Comparison of ENCODE assay signal across 8 cellular contexts in the genomic region with DNA sequence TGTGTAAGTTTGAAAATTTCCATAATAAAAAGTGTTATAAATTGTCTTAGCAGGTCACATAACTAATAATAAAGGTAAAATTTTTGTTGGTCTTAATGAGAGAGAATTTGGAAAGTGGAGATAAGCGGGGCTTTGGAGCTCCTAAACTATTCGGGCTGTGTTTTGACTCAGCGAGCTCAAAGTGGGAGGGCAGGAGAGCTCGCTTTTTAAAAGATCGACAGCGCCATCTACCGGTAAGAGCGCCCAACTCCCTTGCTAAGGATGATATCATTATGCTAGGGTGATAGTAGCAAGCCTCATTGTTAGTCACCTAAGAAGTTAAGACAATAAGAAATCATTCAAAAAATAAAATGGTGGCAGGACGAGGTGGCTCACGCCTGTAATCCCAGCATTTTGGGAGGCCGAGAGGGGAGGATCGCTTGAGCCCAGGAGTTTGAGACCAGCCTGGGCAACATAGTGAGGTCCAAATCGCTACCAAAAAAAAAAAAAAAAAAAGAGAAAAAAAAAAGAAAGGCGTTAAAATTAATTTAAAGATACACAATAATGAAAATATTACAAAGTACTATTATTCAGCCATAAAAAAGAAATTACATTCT. TPM values are rescaled to one million over a fixed set of nuclear protein-coding genes. Genes with fewer than 3 reads are reported as not detected.
DNase-seq lines count a peak whose midpoint lies in the region; ATAC-seq and TF ChIP-seq lines count a peak whose summit lies in the region.

No MANE protein-coding gene starts in this region.

- POLR2A ChIA-PET in IMR-90 (lab: Charles Lee; ENCODE audit: unreplicated experiment), result interaction anchor here (0.7 kb wide), 1 partner anchor 361 kb away, joined by 3 read pairs; no protein-coding TSS in a partner anchor
- POLR2A ChIA-PET in PC-3 (lab: Charles Lee; ENCODE audit: unreplicated experiment), result interaction anchor here (0.6 to 1.0 kb wide), 3 partner anchors 28 to 398 kb away, joined by 3 to 6 read pairs (median 4); no protein-coding TSS in a partner anchor

- no peak overlapping the region for H2AFZ ChIP-seq in IMR-90 (replicated peaks; ENCODE audit: low read length, poor library complexity)
- peak overlapping the region; percentile 81 for H2AFZ ChIP-seq in PC-3 (ENCODE audit: low read length)

- peak overlapping the region; percentile 11 for H2BK5ac ChIP-seq in IMR-90 (ENCODE audit: low read depth, low read length, poor library complexity, severe bottlenecking)

- TF ChIP-seq POLR2A in IMR-90 (IDR thresholded peaks at IDR 0.05; ENCODE audit: low read depth, low read length) (no peak), esophagus muscularis mucosa (IDR thresholded peaks at IDR 0.05; ENCODE audit: low read depth) (no peak)

- H2BK15ac ChIP-seq in IMR-90 (ENCODE audit: low read depth, low read length), result no peak overlapping the region

- no peaks in the 10 kb centered on the region for H3K36me3 ChIP-seq in GM06990 (ENCODE audit: control insufficient read depth, insufficient read depth, low read length)
- no peaks in the 10 kb centered on the region for H3K36me3 ChIP-seq in IMR-90 (ENCODE audit: control insufficient read depth, insufficient read depth, low read length)
- no peaks in the 10 kb centered on the region for H3K36me3 ChIP-seq in PC-3 (ENCODE audit: low read depth, low read length)
- no peaks in the 10 kb centered on the region for H3K36me3 ChIP-seq in esophagus muscularis mucosa

- dilution Hi-C loops in IMR-90 (cut with HindIII; ENCODE audit: low sequenced_read_pairs, unreplicated experiment), result no loop called here

- H3K4me1 Mint-ChIP-seq in natural killer cell treated with Interleukin-12 subunit alpha and Interleukin-12 subunit beta and Interleukin-15 and Interleukin-18, amount 100 ng/mL, for 72 hours (ENCODE audit: low read depth in 2 of 2), result peaks cover 7% of the 10 kb centered on the region in 2 donors
- peaks cover 4 to 8% of the 10 kb centered on the region in 2 donors for H3K4me1 Mint-ChIP-seq in stimulated activated naive B cell treated with anti-CD40 and anti-IgM and Interleukin-4, amounts not matched to agents 10 μg/mL and 1 μg/mL and 100 μg/mL, for 72 hours

- peak; percentile 39 for DNase-seq in GM06990 (ENCODE audit: extremely low read depth, insufficient read length)
- DNase-seq in IMR-90, result peak; percentile 86
- DNase-seq in PC-3, result peak; percentile 97
- DNase-seq in activated T-cell treated with anti-CD3 and anti-CD28 coated beads for 4 hours, result peak; percentile 94
- DNase-seq in esophagus muscularis mucosa (ENCODE audit: extremely low spot score), result no peak
- peak; percentile 83 for DNase-seq in natural killer cell treated with Interleukin-12 subunit alpha and Interleukin-12 subunit beta and Interleukin-15 and Interleukin-18, amount 100 ng/mL, for 72 hours (ENCODE audit: low spot score)
- peak; percentile 78 for DNase-seq in stimulated activated naive B cell treated with anti-CD40 and anti-IgM and Interleukin-4, amounts not matched to agents 10 μg/mL and 1 μg/mL and 100 μg/mL, for 72 hours

- WGBS in IMR-90 (ENCODE audit: extremely low coverage in 2 of 2, insufficient read length in 1 of 2), 2 experiments, result no CpG with 5 or more reads among the region's 14 CpGs
- WGBS in esophagus muscularis mucosa, result 10% methylated on average over 14 of the region's 14 CpGs

- no peak overlapping the region for H4K91ac ChIP-seq in IMR-90 (ENCODE audit: insufficient read depth, low read depth, low read length)

- H3K9me2 ChIP-seq in PC-3 (replicated peaks; ENCODE audit: low read length), result no peaks in the 10 kb centered on the region

- no peaks in the 10 kb centered on the region for H3F3A ChIP-seq in PC-3 (ENCODE audit: low read length, unreplicated experiment)

- H3K4ac ChIP-seq in IMR-90 (ENCODE audit: low read depth, low read length), result no peak overlapping the region

- CTCF ChIA-PET in IMR-90 (lab: Yijun Ruan, JAX), result interaction anchor here (0.6 to 2.1 kb wide), 12 partner anchors 9 to 546 kb away, joined by 3 to 25 read pairs (median 4); a partner anchor contains a TSS
- CTCF ChIA-PET in PC-3 (lab: Charles Lee), result interaction anchor here (0.6 to 1.4 kb wide), 16 partner anchors 8 to 605 kb away, joined by 3 to 32 read pairs (median 6); a partner anchor contains a TSS

- no peaks in the 10 kb centered on the region for H3K79me1 ChIP-seq in IMR-90 (ENCODE audit: low read depth in 1 of 2, low read length in 2 of 2)

- H3K27ac Mint-ChIP-seq in natural killer cell treated with Interleukin-12 subunit alpha and Interleukin-12 subunit beta and Interleukin-15 and Interleukin-18, amount 100 ng/mL, for 72 hours, result no peak overlapping the region
- no peak overlapping the region for H3K27ac Mint-ChIP-seq in stimulated activated naive B cell treated with anti-CD40 and anti-IgM and Interleukin-4, amounts not matched to agents 10 μg/mL and 1 μg/mL and 100 μg/mL, for 72 hours

- H3K4me1 ChIP-seq in IMR-90 (ENCODE audit: control insufficient read depth, insufficient read depth, low read length) (peaks cover 10% of the 10 kb centered on the region), PC-3 (ENCODE audit: insufficient read depth, low read length) (peaks cover 11% of the 10 kb centered on the region), esophagus muscularis mucosa (peaks cover 0 to 11% (median 5%) of the 10 kb centered on the region in 4 donors)

- H3K9me3 Mint-ChIP-seq in natural killer cell treated with Interleukin-12 subunit alpha and Interleukin-12 subunit beta and Interleukin-15 and Interleukin-18, amount 100 ng/mL, for 72 hours, result no peaks in the 10 kb centered on the region
- H3K9me3 Mint-ChIP-seq in stimulated activated naive B cell treated with anti-CD40 and anti-IgM and Interleukin-4, amounts not matched to agents 10 μg/mL and 1 μg/mL and 100 μg/mL, for 72 hours, result no peaks in the 10 kb centered on the region

- peak overlapping the region; percentile 70 for H3K4me2 ChIP-seq in IMR-90 (ENCODE audit: low read depth, low read length)
- peak overlapping the region; percentile 93 for H3K4me2 ChIP-seq in PC-3 (ENCODE audit: low read length)

- H2AK9ac ChIP-seq in IMR-90 (replicated peaks; ENCODE audit: low read depth, low read length, poor library complexity), result no peak overlapping the region

- no peak overlapping the region for H3K4me3 Mint-ChIP-seq in natural killer cell treated with Interleukin-12 subunit alpha and Interleukin-12 subunit beta and Interleukin-15 and Interleukin-18, amount 100 ng/mL, for 72 hours
- no peak overlapping the region for H3K4me3 Mint-ChIP-seq in stimulated activated naive B cell treated with anti-CD40 and anti-IgM and Interleukin-4, amounts not matched to agents 10 μg/mL and 1 μg/mL and 100 μg/mL, for 72 hours

- no peak overlapping the region for H3K23ac ChIP-seq in IMR-90 (ENCODE audit: low read depth, low read length)

- no peak overlapping the region for H2BK120ac ChIP-seq in IMR-90 (ENCODE audit: low read depth, low read length)

- H3K9me3 ChIP-seq in IMR-90 (ENCODE audit: control insufficient read depth, insufficient read depth, low read length) (peaks cover 2% of the 10 kb centered on the region; the same call in 1 of the 2 replicates), PC-3 (ENCODE audit: low read length) (no peaks in the 10 kb centered on the region), esophagus muscularis mucosa (no peaks in the 10 kb centered on the region)

- in situ Hi-C loops in IMR-90 (cut with MboI; ENCODE audit: low sequenced_read_pairs), result loop anchor here (25.0 kb wide), 1 partner anchor 600 kb away; a partner anchor contains a TSS

- H4K20me1 ChIP-seq in IMR-90 (ENCODE audit: insufficient read depth, low read length), result 0 out of 2 replicates have a peak, but pooled peaks cover 3% of the 10 kb centered on the region
- no peaks in the 10 kb centered on the region for H4K20me1 ChIP-seq in PC-3 (ENCODE audit: low read length)

- no peak overlapping the region for H3K56ac ChIP-seq in IMR-90 (ENCODE audit: extremely low read depth, insufficient read depth, low read length)

- peak; percentile 84 for TF ChIP-seq RAD21 in IMR-90 (IDR thresholded peaks at IDR 0.05; ENCODE audit: low read length)

- H3K9ac ChIP-seq in IMR-90 (ENCODE audit: low read depth, low read length) (no peak overlapping the region), PC-3 (ENCODE audit: low read length) (peak overlapping the region; percentile 45)

- H3K4me3 ChIP-seq in GM06990 (replicated peaks; ENCODE audit: low read depth, low read length) (no peak overlapping the region), IMR-90 (ENCODE audit: insufficient read depth, low read depth, low read length) (no peak overlapping the region), PC-3 (ENCODE audit: low read length) (peak overlapping the region; percentile 64), esophagus muscularis mucosa (no peak overlapping the region)

- peaks cover 0 to 20% of the 10 kb centered on the region in 2 donors for H3K27me3 Mint-ChIP-seq in natural killer cell treated with Interleukin-12 subunit alpha and Interleukin-12 subunit beta and Interleukin-15 and Interleukin-18, amount 100 ng/mL, for 72 hours
- H3K27me3 Mint-ChIP-seq in stimulated activated naive B cell treated with anti-CD40 and anti-IgM and Interleukin-4, amounts not matched to agents 10 μg/mL and 1 μg/mL and 100 μg/mL, for 72 hours, result peaks cover 9 to 15% of the 10 kb centered on the region in 2 donors

- no peaks in the 10 kb centered on the region; the same call in 1 of the 2 replicates for H3K27me3 ChIP-seq in GM06990 (replicated peaks; ENCODE audit: control insufficient read depth, insufficient read depth, low read length)
- no peaks in the 10 kb centered on the region; the same call in 1 of the 2 replicates for H3K27me3 ChIP-seq in IMR-90 (ENCODE audit: control insufficient read depth, insufficient read depth, low read length)
- no peaks in the 10 kb centered on the region for H3K27me3 ChIP-seq in PC-3 (ENCODE audit: low read length)
- H3K27me3 ChIP-seq in esophagus muscularis mucosa, result no peaks in the 10 kb centered on the region

- TF ChIP-seq CTCF in GM06990 (IDR thresholded peaks at IDR 0.05; ENCODE audit: insufficient read depth, low read length, poor library complexity, severe bottlenecking) (peak; percentile 73), IMR-90 (conservative IDR thresholded peaks at IDR 0.05; ENCODE audit: low read depth, low read length) (peak; percentile 89), PC-3 (conservative IDR thresholded peaks at IDR 0.05; ENCODE audit: low read depth, low read length) (peak; percentile 87), esophagus muscularis mucosa (IDR thresholded peaks at IDR 0.05) (peak; percentile 80 to 87 (median 84))

- H3K14ac ChIP-seq in IMR-90 (replicated peaks; ENCODE audit: low read depth, low read length), result no peak overlapping the region

- no peak overlapping the region for H4K5ac ChIP-seq in IMR-90 (ENCODE audit: low read depth, low read length)

- H3K79me2 ChIP-seq in PC-3 (ENCODE audit: low read length), result no peaks in the 10 kb centered on the region

- TF ChIP-seq EP300 in esophagus muscularis mucosa (IDR thresholded peaks at IDR 0.05), result no peak

- no peak overlapping the region for H2AK5ac ChIP-seq in IMR-90 (ENCODE audit: low read depth, low read length)

- H3K9me1 ChIP-seq in IMR-90 (ENCODE audit: insufficient read depth, low read length), result 0 out of 2 replicates have a peak, but pooled peaks cover 2% of the 10 kb centered on the region

- H3K27ac ChIP-seq in IMR-90 (ENCODE audit: insufficient read depth, low read length) (no peak overlapping the region), PC-3 (ENCODE audit: low read length) (peak overlapping the region; percentile 31), esophagus muscularis mucosa (replicated peaks in 1 of 4) (no peak overlapping the region)

- intact Hi-C loops in IMR-90 (cut with micrococcal nuclease) (loop anchor here (1.0 to 5.0 kb wide), 6 partner anchors 172 to 545 kb away; a partner anchor contains a TSS), PC-3 (cut with micrococcal nuclease) (loop anchor here (1.0 to 5.0 kb wide), 4 partner anchors 41 to 360 kb away; no protein-coding TSS in a partner anchor), esophagus muscularis mucosa (cut with DNase I) (loop anchor here (5.0 kb wide), 1 partner anchor 175 kb away; a partner anchor contains a TSS)

- H4K8ac ChIP-seq in IMR-90 (ENCODE audit: low read depth in 2 of 2, low read length in 2 of 2), result no peak overlapping the region

- no TSS peak for BruUV-seq in IMR-90 (replicated peaks; lab: Mats Ljungman, UMichigan)
- no TSS peak for BruUV-seq in PC-3 (replicated peaks; lab: Mats Ljungman, UMichigan)

- no peak overlapping the region for H3K18ac ChIP-seq in IMR-90 (ENCODE audit: low read depth, low read length)

- no peak overlapping the region for H2BK20ac ChIP-seq in IMR-90 (ENCODE audit: low read depth, low read length)

- peak; percentile 89 for ATAC-seq in IMR-90 (ENCODE audit: low read depth)
- peak; percentile 95 for ATAC-seq in PC-3
- peak; percentile 91 to 94 for ATAC-seq in natural killer cell treated with Interleukin-12 subunit alpha and Interleukin-12 subunit beta and Interleukin-15 and Interleukin-18, amount 100 ng/mL, for 72 hours
- ATAC-seq in stimulated activated naive B cell treated with anti-CD40 and anti-IgM and Interleukin-4, amounts not matched to agents 10 μg/mL and 1 μg/mL and 100 μg/mL, for 72 hours (replicated peaks), result peak; percentile 99
- ATAC-seq in GM19452 (IDR thresholded peaks at IDR 0.05; ENCODE audit: unreplicated experiment), result no peak

- no peaks in the 10 kb centered on the region for H3K36me3 Mint-ChIP-seq in natural killer cell treated with Interleukin-12 subunit alpha and Interleukin-12 subunit beta and Interleukin-15 and Interleukin-18, amount 100 ng/mL, for 72 hours
- no peaks in the 10 kb centered on the region for H3K36me3 Mint-ChIP-seq in stimulated activated naive B cell treated with anti-CD40 and anti-IgM and Interleukin-4, amounts not matched to agents 10 μg/mL and 1 μg/mL and 100 μg/mL, for 72 hours

RNA-seq across cellular contexts. Expression of a gene that starts 24.8 kb away (rescaled TPM):
- total RNA-seq in IMR-90 (2012; rRNA removed), result not detected in 2 replicates
- not detected in 2 replicates for polyA plus RNA-seq in IMR-90 (2012; rRNA removed)
- not detected in 2 replicates for polyA plus RNA-seq in IMR-90 (2012; cell fraction: cytosol; rRNA removed)
- polyA plus RNA-seq in IMR-90 (2012; cell fraction: nucleus; rRNA removed; ENCODE audit: low replicate concordance), result not detected in 2 replicates
- total RNA-seq in PC-3 (2014; rRNA removed), result not detected in 2 replicates
- total RNA-seq in esophagus muscularis mucosa, result not detected
- not detected for total RNA-seq in natural killer cell treated with Interleukin-12 subunit alpha and Interleukin-12 subunit beta and Interleukin-15 and Interleukin-18, amount 100 ng/mL, for 72 hours

RNA-seq across cellular contexts. Expression of a gene that starts 27.0 kb away (rescaled TPM):
- 0.28 and 0.36 TPM in 2 replicates for total RNA-seq in IMR-90 (2012; rRNA removed)
- 1.1 and 2.1 TPM in 2 replicates for polyA plus RNA-seq in IMR-90 (2012; rRNA removed)
- 0.26 and 0.35 TPM in 2 replicates for polyA plus RNA-seq in IMR-90 (2012; cell fraction: cytosol; rRNA removed)
- 3.6 and 6.3 TPM in 2 replicates for polyA plus RNA-seq in IMR-90 (2012; cell fraction: nucleus; rRNA removed; ENCODE audit: low replicate concordance)
- total RNA-seq in PC-3 (2014; rRNA removed), result 2.0 and 5.5 TPM in 2 replicates
- 1 to 10 TPM in 3 of 4 donors, under 1 TPM in 1; 0.34 to 1.2 (median 1.1) TPM for total RNA-seq in esophagus muscularis mucosa
- total RNA-seq in natural killer cell treated with Interleukin-12 subunit alpha and Interleukin-12 subunit beta and Interleukin-15 and Interleukin-18, amount 100 ng/mL, for 72 hours, result not detected

RNA-seq across cellular contexts. Expression of a gene that starts 32.7 kb away (rescaled TPM):
- total RNA-seq in IMR-90 (2012; rRNA removed) (not detected in 2 replicates), PC-3 (2014; rRNA removed) (0.55 and 0.81 TPM in 2 replicates), esophagus muscularis mucosa (not detected)
- not detected in 2 replicates for polyA plus RNA-seq in IMR-90 (2012; rRNA removed)
- not detected in 2 replicates for polyA plus RNA-seq in IMR-90 (2012; cell fraction: cytosol; rRNA removed)
- polyA plus RNA-seq in IMR-90 (2012; cell fraction: nucleus; rRNA removed; ENCODE audit: low replicate concordance), result not detected in 2 replicates
- total RNA-seq in natural killer cell treated with Interleukin-12 subunit alpha and Interleukin-12 subunit beta and Interleukin-15 and Interleukin-18, amount 100 ng/mL, for 72 hours, result not detected

RNA-seq across cellular contexts. Expression of a gene that starts 51.3 kb away (rescaled TPM):
- total RNA-seq in IMR-90 (2012; rRNA removed) (not detected in 2 replicates), PC-3 (2014; rRNA removed) (not detected in 2 replicates), esophagus muscularis mucosa (not detected)
- polyA plus RNA-seq in IMR-90 (2012; rRNA removed), result not detected in 2 replicates
- not detected in 2 replicates for polyA plus RNA-seq in IMR-90 (2012; cell fraction: cytosol; rRNA removed)
- 0.09 TPM in 1 of 2 replicates, not detected in the other for polyA plus RNA-seq in IMR-90 (2012; cell fraction: nucleus; rRNA removed; ENCODE audit: low replicate concordance)
- not detected for total RNA-seq in natural killer cell treated with Interleukin-12 subunit alpha and Interleukin-12 subunit beta and Interleukin-15 and Interleukin-18, amount 100 ng/mL, for 72 hours
